ENCODE assay signal across 23 cellular contexts in the genomic region with DNA sequence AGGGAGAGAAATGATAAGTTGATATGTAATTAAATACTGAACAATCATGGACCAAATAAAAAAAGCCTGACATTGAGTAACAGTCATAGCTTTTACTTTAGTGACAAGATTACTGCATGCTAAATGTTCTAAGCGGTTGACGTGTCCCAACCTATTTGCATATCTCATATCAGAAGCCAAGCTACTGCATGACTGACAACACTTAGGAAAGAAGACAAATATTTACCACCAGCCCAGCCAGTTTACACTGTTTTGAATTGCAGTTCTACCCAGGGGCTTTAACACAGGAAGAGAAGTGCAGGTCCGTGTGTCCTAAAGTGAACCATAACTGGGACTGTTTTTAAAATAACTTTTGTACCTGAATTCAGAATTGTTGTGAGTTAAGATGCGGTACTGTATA.
DNase-seq lines count a peak whose midpoint lies in the region; ATAC-seq, FAIRE-seq and TF ChIP-seq lines count a peak whose summit lies in the region.
"Had no signal": no experiment of that assay in that cellular context is flagged by ENCODE, and none has a peak within 500 bp of the region (broad histone marks: within the 10 kb centered on the region; RNA-seq: fewer than 3 reads in every experiment).

No MANE protein-coding gene starts in this region.

- POLR2A ChIA-PET in HepG2 (lab: Yijun Ruan, JAX): no interaction called here

- no peak for TF ChIP-seq EP300 in HepG2 (IDR thresholded peaks at IDR 0.05; ENCODE audit: low read depth in 2 of 2, low read length in 2 of 2)
- TF ChIP-seq EP300 in HepG2 (CRISPR knock-in tag; IDR thresholded peaks at IDR 0.05; ENCODE audit: borderline replicate concordance): no peak
- no peak for TF ChIP-seq EP300 in gastroesophageal sphincter (IDR thresholded peaks at IDR 0.05)

- intact Hi-C loops in HepG2 (cut with micrococcal nuclease; ENCODE audit: unreplicated experiment): no loop called here

- H3K27ac Mint-ChIP-seq in osteocyte (ENCODE audit: unreplicated experiment): no peak overlapping the region
- H3K27ac Mint-ChIP-seq: activated B cell treated with CpG ODN at 0.5 μM for 24 hours; activated CD8-positive, alpha-beta T cell treated with anti-CD3 and anti-CD28 coated beads, Interleukin-2, amount 10 ng/mL, durations not matched to agents 7 days and 5 days; activated naive CD4-positive, alpha-beta T cell treated with anti-CD3 and anti-CD28 coated beads, Interleukin-2, amount 50 U/mL, for 24 hours; effector memory CD8-positive, alpha-beta T cell; T-helper 2 cell treated with Interferon-gamma antibody and Interleukin-4, amounts not matched to agents 5 μg/mL and 100 μg/mL, for 36 hours had no signal

- no peak overlapping the region for H3K27ac ChIP-seq in HepG2 (ENCODE audit: extremely low read length, insufficient read depth, low read length)
- H3K27ac ChIP-seq in gastroesophageal sphincter: no peak overlapping the region
- H3K27ac ChIP-seq: SK-N-MC, tibial nerve had no signal

- peak; percentile 92 for DNase-seq in DMS53 (lab: John Stamatoyannopoulos, UW)
- DNase-seq in NCI-H128 (lab: John Stamatoyannopoulos, UW; ENCODE audit: unreplicated experiment): peak; percentile 16
- peak; percentile 98 for DNase-seq in NCI-H748 treated with DMSO at 0.1 percent for 48 hours (lab: John Stamatoyannopoulos, UW)
- peak; percentile 17 for DNase-seq in HepG2 (ENCODE audit: low spot score)
- no peak for DNase-seq in activated T-cell treated with anti-CD3 and anti-CD28 coated beads, Interleukin-2, amount 50 U/mL, for 4 hours
- DNase-seq in osteocyte (ENCODE audit: extremely low spot score, unreplicated experiment): no peak
- DNase-seq: activated B cell treated with CpG ODN at 0.5 μM for 24 hours; activated CD8-positive, alpha-beta T cell treated with anti-CD3 and anti-CD28 coated beads, Interleukin-2, amount 10 ng/mL, durations not matched to agents 7 days and 5 days; AML-193; effector memory CD8-positive, alpha-beta T cell; head of caudate nucleus; KBM-7; NCI-H524; occipital lobe; PC-3; stimulated activated naive CD4-positive, alpha-beta T cell had no signal

- H2AFZ ChIP-seq in HepG2 (ENCODE audit: low read length): no peak overlapping the region

- no peaks in the 10 kb centered on the region for H3K4me1 Mint-ChIP-seq in activated T-cell treated with anti-CD3 and anti-CD28 coated beads, Interleukin-2, amount 50 U/mL, for 4 hours (ENCODE audit: low read depth)
- H3K4me1 Mint-ChIP-seq in osteocyte (ENCODE audit: unreplicated experiment): no peaks in the 10 kb centered on the region
- H3K4me1 Mint-ChIP-seq: activated B cell treated with CpG ODN at 0.5 μM for 24 hours; activated naive CD4-positive, alpha-beta T cell treated with anti-CD3 and anti-CD28 coated beads, Interleukin-2, amount 50 U/mL, for 24 hours had no signal

- peaks cover 10% of the 10 kb centered on the region for H3K9me3 Mint-ChIP-seq in activated T-cell treated with anti-CD3 and anti-CD28 coated beads, Interleukin-2, amount 50 U/mL, for 4 hours
- H3K9me3 Mint-ChIP-seq in osteocyte (ENCODE audit: unreplicated experiment): no peaks in the 10 kb centered on the region
- H3K9me3 Mint-ChIP-seq: activated B cell treated with CpG ODN at 0.5 μM for 24 hours had no signal

- no peak for FAIRE-seq in HepG2 (lab: Jason Lieb, UNC)
- FAIRE-seq: astrocyte had no signal

- no TSS peak for BruUV-seq in HepG2 (replicated peaks; lab: Mats Ljungman, UMichigan)

- no peaks in the 10 kb centered on the region for H3K36me3 Mint-ChIP-seq in activated T-cell treated with anti-CD3 and anti-CD28 coated beads, Interleukin-2, amount 50 U/mL, for 4 hours (ENCODE audit: insufficient read depth)
- no peaks in the 10 kb centered on the region for H3K36me3 Mint-ChIP-seq in osteocyte (ENCODE audit: unreplicated experiment)
- H3K36me3 Mint-ChIP-seq: activated naive CD4-positive, alpha-beta T cell treated with anti-CD3 and anti-CD28 coated beads, Interleukin-2, amount 50 U/mL, for 24 hours had no signal

- H3K9me3 ChIP-seq in HepG2 (ENCODE audit: low read length): no peaks in the 10 kb centered on the region
- no peaks in the 10 kb centered on the region for H3K9me3 ChIP-seq in gastroesophageal sphincter
- H3K9me3 ChIP-seq: tibial nerve had no signal

- no peaks in the 10 kb centered on the region for H3K36me3 ChIP-seq in HepG2 (replicated peaks in 1 of 2; ENCODE audit: control insufficient read depth in 1 of 2, insufficient read depth in 2 of 2, low read length in 2 of 2)
- no peaks in the 10 kb centered on the region for H3K36me3 ChIP-seq in gastroesophageal sphincter
- H3K36me3 ChIP-seq: tibial nerve had no signal

- in situ Hi-C loops in HepG2 (cut with HindIII; ENCODE audit: extremely low pct_ligation_motif_present, low pct_unique_long_range_greater_than_20kb): no loop called here

- no peak for TF ChIP-seq RAD21 in HepG2 (CRISPR knock-in tag; IDR thresholded peaks at IDR 0.05)

- H3K4me1 ChIP-seq in HepG2 (ENCODE audit: insufficient read depth, low read length) (no peaks in the 10 kb centered on the region), gastroesophageal sphincter (no peaks in the 10 kb centered on the region)
- H3K4me1 ChIP-seq: tibial nerve had no signal

- no peak overlapping the region for H3K9ac ChIP-seq in HepG2 (ENCODE audit: insufficient read depth, low read depth, low read length)

- CTCF ChIA-PET in HepG2 (lab: Yijun Ruan, JAX; ENCODE audit: low intra/inter-chr PET ratio, low total read pairs): no interaction called here

- ATAC-seq in HepG2 (peak; percentile 73), gastroesophageal sphincter (no peak)
- no peak for ATAC-seq in activated T-cell treated with anti-CD3 and anti-CD28 coated beads, Interleukin-2, amount 50 U/mL, for 4 hours
- ATAC-seq: activated CD8-positive, alpha-beta T cell treated with anti-CD3 and anti-CD28 coated beads, Interleukin-2, amount 10 ng/mL, durations not matched to agents 7 days and 5 days; effector memory CD8-positive, alpha-beta T cell; PC-3 had no signal

- TF ChIP-seq CTCF in HepG2 (CRISPR knock-in tag; IDR thresholded peaks at IDR 0.05): no peak
- no peak for TF ChIP-seq CTCF in osteocyte (IDR thresholded peaks at IDR 0.05)
- TF ChIP-seq CTCF in gastroesophageal sphincter (IDR thresholded peaks at IDR 0.05): no peak

- H3K4me2 ChIP-seq in HepG2 (ENCODE audit: low read depth, low read length): no peak overlapping the region

- H3K79me2 ChIP-seq in HepG2 (ENCODE audit: insufficient read depth, low read length): no peaks in the 10 kb centered on the region

- no peak overlapping the region for H3K4me3 ChIP-seq in HepG2 (replicated peaks in 1 of 3; ENCODE audit: insufficient read depth in 1 of 3, low read depth in 2 of 3, low read length in 3 of 3)
- no peak overlapping the region for H3K4me3 ChIP-seq in gastroesophageal sphincter
- H3K4me3 ChIP-seq: lung, SK-N-MC, tibial nerve had no signal

- no peaks in the 10 kb centered on the region for H3K27me3 Mint-ChIP-seq in activated T-cell treated with anti-CD3 and anti-CD28 coated beads, Interleukin-2, amount 50 U/mL, for 4 hours (ENCODE audit: low read depth)
- no peaks in the 10 kb centered on the region for H3K27me3 Mint-ChIP-seq in osteocyte (ENCODE audit: unreplicated experiment)
- H3K27me3 Mint-ChIP-seq: activated B cell treated with CpG ODN at 0.5 μM for 24 hours; activated naive CD4-positive, alpha-beta T cell treated with anti-CD3 and anti-CD28 coated beads, Interleukin-2, amount 50 U/mL, for 24 hours; effector memory CD8-positive, alpha-beta T cell had no signal

- no peaks in the 10 kb centered on the region for H4K20me1 ChIP-seq in HepG2 (ENCODE audit: insufficient read depth, low read length)

- no peak overlapping the region for H3K4me3 Mint-ChIP-seq in activated T-cell treated with anti-CD3 and anti-CD28 coated beads, Interleukin-2, amount 50 U/mL, for 4 hours
- H3K4me3 Mint-ChIP-seq in osteocyte (ENCODE audit: unreplicated experiment): no peak overlapping the region
- H3K4me3 Mint-ChIP-seq: activated B cell treated with CpG ODN at 0.5 μM for 24 hours; activated CD8-positive, alpha-beta T cell treated with anti-CD3 and anti-CD28 coated beads, Interleukin-2, amount 10 ng/mL, durations not matched to agents 7 days and 5 days; activated naive CD4-positive, alpha-beta T cell treated with anti-CD3 and anti-CD28 coated beads, Interleukin-2, amount 50 U/mL, for 24 hours; effector memory CD8-positive, alpha-beta T cell; T-helper 2 cell treated with Interferon-gamma antibody and Interleukin-4, amounts not matched to agents 5 μg/mL and 100 μg/mL, for 36 hours had no signal

- no peaks in the 10 kb centered on the region for H3K27me3 ChIP-seq in HepG2 (ENCODE audit: control insufficient read depth in 1 of 2, insufficient read depth in 2 of 2, low read length in 2 of 2)
- H3K27me3 ChIP-seq in gastroesophageal sphincter: no peaks in the 10 kb centered on the region
- H3K27me3 ChIP-seq: tibial nerve had no signal

- WGBS in HepG2 (ENCODE audit: low lambda C conversion rate): 19% methylated on average over 4 of the region's 4 CpGs
- 77 to 88% methylated on average over 4 of the region's 4 CpGs for WGBS in gastroesophageal sphincter (ENCODE audit: low coverage in 1 of 2), 2 donors

- TF ChIP-seq POLR2A in HepG2 (IDR thresholded peaks at IDR 0.05; ENCODE audit: insufficient read depth in 1 of 2, low read depth in 2 of 2, low read length in 2 of 2) (no peak), gastroesophageal sphincter (IDR thresholded peaks at IDR 0.05) (no peak)

TF ChIP-seq in HepG2, 621 proteins besides CTCF, POLR2A, EP300 and RAD21:
- TF ChIP-seq FOXP1 (IDR thresholded peaks at IDR 0.05): no peak
- TF ChIP-seq FOXP1 (CRISPR knock-in tag; IDR thresholded peaks at IDR 0.05): peak; percentile 32; the same call in 1 of the 2 replicates
- TF ChIP-seq ZSCAN29 (CRISPR knock-in tag; conservative IDR thresholded peaks at IDR 0.05): no peak

Comparison
In these comparisons a context has a peak if more than half of its experiments do, and no peak if none do; other contexts are left out.
1. DNase-seq: peak in DMS53 (single experiment), NCI-H128 (single experiment), NCI-H748 treated with DMSO at 0.1 percent for 48 hours (single experiment) and HepG2 (single experiment); none in activated T-cell treated with anti-CD3 and anti-CD28 coated beads, Interleukin-2, amount 50 U/mL, for 4 hours (single experiment) and osteocyte (single experiment).